In the genomic region with DNA sequence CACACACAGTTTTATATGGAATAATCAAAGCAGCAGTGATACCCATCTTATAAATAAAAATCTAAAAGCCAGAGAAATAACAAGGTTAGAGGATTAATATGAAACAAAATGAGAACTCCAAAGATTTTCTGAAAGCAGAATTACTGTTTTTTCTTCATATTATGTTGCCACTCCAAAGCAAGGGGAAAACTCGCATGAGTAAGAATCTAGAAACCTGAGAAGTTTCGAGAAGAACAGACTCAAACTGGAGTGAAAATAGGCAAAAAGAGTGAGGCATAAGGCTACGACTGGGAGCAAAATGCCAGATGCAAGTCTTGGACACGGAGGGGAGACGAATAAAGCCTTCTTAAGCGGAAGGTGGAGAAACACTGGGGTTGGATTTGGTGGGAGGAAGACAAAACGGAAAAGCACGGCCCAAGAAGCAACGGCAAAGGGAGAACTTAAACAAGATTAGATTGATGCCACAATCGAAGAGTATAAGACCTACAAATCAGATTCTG, we compare ENCODE assay signal across 7 cellular contexts.
DNase-seq lines count a peak whose midpoint lies in the region; ATAC-seq and TF ChIP-seq lines count a peak whose summit lies in the region.

No MANE protein-coding gene starts in this region.

- no peak for DNase-seq in GM12865 (ENCODE audit: low read depth)
- DNase-seq in NCI-H128 (lab: John Stamatoyannopoulos, UW; ENCODE audit: unreplicated experiment): peak; percentile 17
- DNase-seq in GM19238 (ENCODE audit: insufficient read length, low spot score): no peak

- H3K27ac ChIP-seq in cingulate gyrus (ENCODE audit: low read depth, low read length): peak overlapping the region; percentile 98
- peak overlapping the region; percentile 80 for H3K27ac ChIP-seq in muscle layer of colon (ENCODE audit: low read depth, low read length)

- no peaks in the 10 kb centered on the region for H3K9me3 ChIP-seq in muscle layer of colon (ENCODE audit: low read length)

- TF ChIP-seq CTCF in GM12865 (IDR thresholded peaks at IDR 0.05; ENCODE audit: insufficient read depth, low read depth, low read length, missing control alignments): no peak

- no peak for ATAC-seq in GM18498 (IDR thresholded peaks at IDR 0.05; ENCODE audit: unreplicated experiment)
- ATAC-seq in HG02981 (IDR thresholded peaks at IDR 0.05; ENCODE audit: unreplicated experiment): no peak

- H3K4me3 ChIP-seq in GM12865 (ENCODE audit: low read depth, low read length) (peak overlapping the region; percentile 72), muscle layer of colon (ENCODE audit: low read depth in 1 of 2, low read length in 2 of 2) (peak overlapping the region; percentile 31 to 89)

- H3K36me3 ChIP-seq in muscle layer of colon (ENCODE audit: insufficient read depth, low read length): no peaks in the 10 kb centered on the region

- peak overlapping the region; percentile 92 for H3K9ac ChIP-seq in muscle layer of colon (ENCODE audit: low read length)

- peaks cover 19% of the 10 kb centered on the region for H3K4me1 ChIP-seq in muscle layer of colon (ENCODE audit: insufficient read depth, low read length)

- H3K27me3 ChIP-seq in muscle layer of colon (ENCODE audit: control insufficient read depth in 1 of 2, insufficient read depth in 2 of 2, low read length in 2 of 2): no peaks in the 10 kb centered on the region
